In the genomic region with DNA sequence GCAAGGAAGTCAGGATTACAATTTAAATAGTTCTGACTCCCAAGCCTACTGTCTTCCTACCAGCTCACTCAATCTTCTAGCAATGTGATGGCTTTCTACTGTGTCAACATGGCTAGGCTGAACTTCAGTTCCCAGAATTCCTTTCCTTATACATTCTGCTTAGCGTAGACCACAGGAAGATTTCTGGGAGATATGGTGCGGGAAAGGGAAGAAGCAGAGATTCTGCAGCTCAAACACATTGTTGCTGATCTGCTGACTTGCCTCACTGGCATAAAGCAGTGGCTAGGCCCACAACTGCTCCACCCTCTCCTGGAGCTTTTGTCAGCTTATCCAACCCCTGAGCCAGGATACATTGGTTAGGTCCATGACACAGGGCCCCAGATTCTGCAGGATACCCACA, we compare ENCODE assay signal across 19 cellular contexts.
"Had no signal": no experiment of that assay in that cellular context is flagged by ENCODE, and none has a peak within 500 bp of the region (broad histone marks: within the 10 kb centered on the region; RNA-seq: fewer than 3 reads in every experiment).

No MANE protein-coding gene starts in this region.

- H3K27ac ChIP-seq: coronary artery, dorsolateral prefrontal cortex, left lung, ovary, right atrium auricular region, sigmoid colon, skin epidermis, stomach, thoracic aorta, transverse colon had no signal

- H3K4me3 ChIP-seq: coronary artery, dorsolateral prefrontal cortex, left lung, lung, ovary, right atrium auricular region, sigmoid colon, skin epidermis, stomach, thoracic aorta, transverse colon had no signal

- H3K4me3 Mint-ChIP-seq: natural killer cell, neural crest cell had no signal

- H3K36me3 ChIP-seq: left lung, ovary, right atrium auricular region, sigmoid colon, stomach, thoracic aorta, transverse colon had no signal

- DNase-seq: effector CD8-positive, alpha-beta T cell; glutamatergic neuron; left lung; natural killer cell; nucleus accumbens; ovary; sigmoid colon; stimulated activated CD4-positive, alpha-beta T cell treated with anti-CD3 and anti-CD28 coated beads, Interleukin-12 subunit alpha, Interleukin-12 subunit beta, amount 100 ng/mL, for 4 hours; stimulated activated naive CD4-positive, alpha-beta T cell; stomach; substantia nigra; transverse colon had no signal

- H3K9me3 Mint-ChIP-seq: natural killer cell, neural crest cell had no signal

- H3K27me3 ChIP-seq: dorsolateral prefrontal cortex, left lung, ovary, right atrium auricular region, sigmoid colon, stomach, transverse colon had no signal

- H3K27ac Mint-ChIP-seq: natural killer cell had no signal

- H3K9me3 ChIP-seq: left lung, ovary, right atrium auricular region, sigmoid colon, stomach, thoracic aorta, transverse colon had no signal

- H3K36me3 Mint-ChIP-seq: natural killer cell had no signal
